Comparison of ENCODE assay signal across 38 cellular contexts in genomic region chr18:74661008-74661407, GRCh38.
"Had no signal": no experiment of that assay in that cellular context is flagged by ENCODE, and none has a peak within 500 bp of the region (broad histone marks: within the 10 kb centered on the region; RNA-seq: fewer than 3 reads in every experiment).

No MANE protein-coding gene starts in this region.

- H3K27ac Mint-ChIP-seq: activated B cell treated with CpG ODN at 0.5 μM for 24 hours; activated CD4-positive, alpha-beta memory T cell treated with anti-CD3 and anti-CD28 coated beads for 36 hours; activated CD4-positive, alpha-beta T cell treated with anti-CD3 and anti-CD28 coated beads, Interleukin-2, amount 10 ng/mL, durations not matched to agents 24 days and 14 days; activated CD8-positive, alpha-beta T cell treated with anti-CD3 and anti-CD28 coated beads for 36 hours; activated naive CD4-positive, alpha-beta T cell treated with anti-CD3 and anti-CD28 coated beads for 36 hours; activated naive CD4-positive, alpha-beta T cell treated with anti-CD3 and anti-CD28 coated beads, Interleukin-2, amount 50 U/mL, for 24 hours; activated naive CD8-positive, alpha-beta T cell; activated naive CD8-positive, alpha-beta T cell treated with anti-CD3 and anti-CD28 coated beads, Interleukin-2, amount 10 ng/mL, durations not matched to agents 7 days and 5 days; activated naive CD8-positive, alpha-beta T cell treated with anti-CD3 and anti-CD28 coated beads, Interleukin-2, amount 50 U/mL, for 24 hours; activated T-cell treated with anti-CD3 and anti-CD28 coated beads, Interleukin-2, amount 50 U/mL, for 72 hours; activated T-helper 1 cell treated with anti-CD3 and anti-CD28 coated beads, Interleukin-12 subunit alpha, Interleukin-12 subunit beta, Interleukin-2, Interleukin-4 antibody, amounts not matched to agents 30 ng/mL and 10 ng/mL and 1 ng/mL, durations not matched to agents 14 hours and 24 hours and 36 hours; activated T-helper 17 cell treated with anti-CD3 and anti-CD28 coated beads, Interleukin-2, amount 50 U/mL, for 72 hours; T-helper 1 cell treated with Interleukin-12 subunit alpha and Interleukin-12 subunit beta and Interleukin-4 antibody, amounts not matched to agents 30 μg/mL and 1 μg/mL, for 36 hours; T-helper 2 cell treated with Interferon-gamma antibody and Interleukin-4, amounts not matched to agents 5 μg/mL and 100 μg/mL, for 36 hours had no signal

- H3K9me3 ChIP-seq: ascending aorta had no signal

- ATAC-seq: activated CD8-positive, alpha-beta T cell treated with anti-CD3 and anti-CD28 coated beads for 36 hours; activated naive CD8-positive, alpha-beta T cell treated with anti-CD3 and anti-CD28 coated beads, Interleukin-2, amount 50 U/mL, for 24 hours; activated T-cell treated with anti-CD3 and anti-CD28 coated beads, Interleukin-2, amount 50 U/mL, for 4 hours; activated T-cell treated with anti-CD3 and anti-CD28 coated beads, Interleukin-2, amount 50 U/mL, for 72 hours; activated T-helper 17 cell treated with anti-CD3 and anti-CD28 coated beads, Interleukin-2, amount 50 U/mL, for 72 hours had no signal

- H3K27me3 ChIP-seq: ascending aorta, cardiac muscle cell had no signal

- FAIRE-seq: bronchial epithelial cell had no signal

- H3K27me3 Mint-ChIP-seq: activated B cell treated with CpG ODN at 0.5 μM for 24 hours; activated CD4-positive, alpha-beta memory T cell treated with anti-CD3 and anti-CD28 coated beads for 36 hours; activated CD4-positive, alpha-beta T cell treated with anti-CD3 and anti-CD28 coated beads, Interleukin-2, amount 10 ng/mL, durations not matched to agents 24 days and 14 days; activated CD8-positive, alpha-beta T cell treated with anti-CD3 and anti-CD28 coated beads for 36 hours; activated naive CD4-positive, alpha-beta T cell treated with anti-CD3 and anti-CD28 coated beads, Interleukin-2, amount 50 U/mL, for 24 hours; activated naive CD8-positive, alpha-beta T cell; activated naive CD8-positive, alpha-beta T cell treated with anti-CD3 and anti-CD28 coated beads, Interleukin-2, amount 10 ng/mL, durations not matched to agents 7 days and 5 days; activated naive CD8-positive, alpha-beta T cell treated with anti-CD3 and anti-CD28 coated beads, Interleukin-2, amount 50 U/mL, for 24 hours; activated T-helper 17 cell treated with anti-CD3 and anti-CD28 coated beads, Interleukin-2, amount 50 U/mL, for 72 hours; brain; central memory CD8-positive, alpha-beta T cell had no signal

- H3K36me3 ChIP-seq: cardiac muscle cell had no signal

- DNase-seq: activated B cell treated with CpG ODN at 0.5 μM for 24 hours; activated CD4-positive, alpha-beta memory T cell treated with anti-CD3 and anti-CD28 coated beads for 36 hours; activated CD4-positive, alpha-beta T cell treated with anti-CD3 and anti-CD28 coated beads for 4 hours; activated CD4-positive, alpha-beta T cell treated with anti-CD3 and anti-CD28 coated beads, Interleukin-2, amount 10 ng/mL, durations not matched to agents 24 days and 14 days; activated CD4-positive, alpha-beta T cell treated with anti-CD3 and anti-CD28 coated beads, Interleukin-2, amount 50 U/mL, for 1 hour; activated CD4-positive, alpha-beta T cell treated with anti-CD3 and anti-CD28 coated beads, Interleukin-2, amount 50 U/mL, for 4 hours; activated CD4-positive, CD25-positive, alpha-beta regulatory T cell treated with anti-CD3 and anti-CD28 coated beads, Interleukin-2, amount 50 U/mL, for 72 hours; activated CD8-positive, alpha-beta memory T cell treated with anti-CD3 and anti-CD28 coated beads, Interleukin-2, amount 50 U/mL, for 4 hours; activated CD8-positive, alpha-beta T cell treated with anti-CD3 and anti-CD28 coated beads for 36 hours; activated effector memory CD4-positive, alpha-beta T cell treated with anti-CD3 and anti-CD28 coated beads, Interleukin-2, amount 50 U/mL, for 16 hours; activated gamma-delta T cell treated with Interleukin-2 at 50 U/mL for 16 hours; activated naive CD4-positive, alpha-beta T cell; activated naive CD4-positive, alpha-beta T cell treated with anti-CD3 and anti-CD28 coated beads for 36 hours; activated naive CD8-positive, alpha-beta T cell treated with anti-CD3 and anti-CD28 coated beads, Interleukin-2, amount 10 ng/mL, durations not matched to agents 7 days and 5 days; activated naive CD8-positive, alpha-beta T cell treated with anti-CD3 and anti-CD28 coated beads, Interleukin-2, amount 50 U/mL, for 24 hours; activated T-cell treated with anti-CD3 and anti-CD28 coated beads for 4 hours; activated T-cell treated with anti-CD3 and anti-CD28 coated beads, Interleukin-2, amount 50 U/mL, for 1 hour; activated T-cell treated with anti-CD3 and anti-CD28 coated beads, Interleukin-2, amount 50 U/mL, for 4 hours; activated T-cell treated with anti-CD3 and anti-CD28 coated beads, Interleukin-2, amount 50 U/mL, for 72 hours; amygdala; anterior cingulate cortex; caudate nucleus; cerebellar nuclear complex; T-helper 1 cell; T-helper 2 cell; T-helper 9 cell had no signal

- H3K9me3 Mint-ChIP-seq: activated B cell treated with CpG ODN at 0.5 μM for 24 hours; activated CD4-positive, alpha-beta memory T cell treated with anti-CD3 and anti-CD28 coated beads for 36 hours; activated CD4-positive, alpha-beta T cell treated with anti-CD3 and anti-CD28 coated beads, Interleukin-2, amount 10 ng/mL, durations not matched to agents 24 days and 14 days; activated CD8-positive, alpha-beta T cell treated with anti-CD3 and anti-CD28 coated beads for 36 hours; activated naive CD4-positive, alpha-beta T cell treated with anti-CD3 and anti-CD28 coated beads for 36 hours; activated naive CD4-positive, alpha-beta T cell treated with anti-CD3 and anti-CD28 coated beads, Interleukin-2, amount 50 U/mL, for 24 hours; activated naive CD8-positive, alpha-beta T cell treated with anti-CD3 and anti-CD28 coated beads, Interleukin-2, amount 10 ng/mL, durations not matched to agents 7 days and 5 days; activated naive CD8-positive, alpha-beta T cell treated with anti-CD3 and anti-CD28 coated beads, Interleukin-2, amount 50 U/mL, for 24 hours; activated T-cell treated with anti-CD3 and anti-CD28 coated beads, Interleukin-2, amount 50 U/mL, for 4 hours; activated T-cell treated with anti-CD3 and anti-CD28 coated beads, Interleukin-2, amount 50 U/mL, for 72 hours; activated T-helper 1 cell treated with anti-CD3 and anti-CD28 coated beads, Interleukin-12 subunit alpha, Interleukin-12 subunit beta, Interleukin-2, Interleukin-4 antibody, amounts not matched to agents 30 ng/mL and 10 ng/mL and 1 ng/mL, durations not matched to agents 14 hours and 24 hours and 36 hours; activated T-helper 17 cell treated with anti-CD3 and anti-CD28 coated beads, Interleukin-2, amount 50 U/mL, for 72 hours; brain; central memory CD8-positive, alpha-beta T cell; T-helper 1 cell treated with Interleukin-12 subunit alpha and Interleukin-12 subunit beta and Interleukin-4 antibody, amounts not matched to agents 30 μg/mL and 1 μg/mL, for 36 hours; T-helper 2 cell treated with Interferon-gamma antibody and Interleukin-4, amounts not matched to agents 5 μg/mL and 100 μg/mL, for 36 hours had no signal

- H3K4me1 Mint-ChIP-seq: activated B cell treated with CpG ODN at 0.5 μM for 24 hours; activated CD4-positive, alpha-beta T cell treated with anti-CD3 and anti-CD28 coated beads, Interleukin-2, amount 10 ng/mL, durations not matched to agents 24 days and 14 days; activated naive CD4-positive, alpha-beta T cell treated with anti-CD3 and anti-CD28 coated beads, Interleukin-2, amount 50 U/mL, for 24 hours; activated naive CD8-positive, alpha-beta T cell treated with anti-CD3 and anti-CD28 coated beads, Interleukin-2, amount 10 ng/mL, durations not matched to agents 7 days and 5 days; activated naive CD8-positive, alpha-beta T cell treated with anti-CD3 and anti-CD28 coated beads, Interleukin-2, amount 50 U/mL, for 24 hours; activated T-helper 17 cell treated with anti-CD3 and anti-CD28 coated beads, Interleukin-2, amount 50 U/mL, for 72 hours had no signal

- H3K4me3 Mint-ChIP-seq: activated B cell treated with CpG ODN at 0.5 μM for 24 hours; activated CD4-positive, alpha-beta memory T cell treated with anti-CD3 and anti-CD28 coated beads for 36 hours; activated CD4-positive, alpha-beta T cell treated with anti-CD3 and anti-CD28 coated beads, Interleukin-2, amount 10 ng/mL, durations not matched to agents 24 days and 14 days; activated CD8-positive, alpha-beta T cell treated with anti-CD3 and anti-CD28 coated beads for 36 hours; activated naive CD4-positive, alpha-beta T cell treated with anti-CD3 and anti-CD28 coated beads for 36 hours; activated naive CD4-positive, alpha-beta T cell treated with anti-CD3 and anti-CD28 coated beads, Interleukin-2, amount 50 U/mL, for 24 hours; activated naive CD8-positive, alpha-beta T cell; activated naive CD8-positive, alpha-beta T cell treated with anti-CD3 and anti-CD28 coated beads, Interleukin-2, amount 10 ng/mL, durations not matched to agents 7 days and 5 days; activated naive CD8-positive, alpha-beta T cell treated with anti-CD3 and anti-CD28 coated beads, Interleukin-2, amount 50 U/mL, for 24 hours; activated T-cell treated with anti-CD3 and anti-CD28 coated beads, Interleukin-2, amount 50 U/mL, for 4 hours; activated T-cell treated with anti-CD3 and anti-CD28 coated beads, Interleukin-2, amount 50 U/mL, for 72 hours; activated T-helper 1 cell treated with anti-CD3 and anti-CD28 coated beads, Interleukin-12 subunit alpha, Interleukin-12 subunit beta, Interleukin-2, Interleukin-4 antibody, amounts not matched to agents 30 ng/mL and 10 ng/mL and 1 ng/mL, durations not matched to agents 14 hours and 24 hours and 36 hours; activated T-helper 17 cell treated with anti-CD3 and anti-CD28 coated beads, Interleukin-2, amount 50 U/mL, for 72 hours; brain; central memory CD8-positive, alpha-beta T cell; T-helper 1 cell treated with Interleukin-12 subunit alpha and Interleukin-12 subunit beta and Interleukin-4 antibody, amounts not matched to agents 30 μg/mL and 1 μg/mL, for 36 hours; T-helper 2 cell treated with Interferon-gamma antibody and Interleukin-4, amounts not matched to agents 5 μg/mL and 100 μg/mL, for 36 hours had no signal

- H3K27ac ChIP-seq: ascending aorta, VCaP had no signal

- H3K4me3 ChIP-seq: ascending aorta, cardiac muscle cell had no signal

- H3K4me1 ChIP-seq: ascending aorta had no signal
